Comparison of ENCODE assay signal across 12 cellular contexts in genomic region chr3:26622634-26623408, GRCh38. TPM values are rescaled to one million over a fixed set of nuclear protein-coding genes. Genes with fewer than 3 reads are reported as not detected.
A peak's percentile ranks its signal among the peaks of the same experiment; 100 is the strongest.
DNase-seq lines count a peak whose midpoint lies in the region; ATAC-seq and TF ChIP-seq lines count a peak whose summit lies in the region.
"Had no signal": no experiment of that assay in that cellular context is flagged by ENCODE, and none has a peak within 500 bp of the region (broad histone marks: within the 10 kb centered on the region; RNA-seq: fewer than 3 reads in every experiment).

LRRC3B (plus strand) TSS chr3:26622772; CDS start chr3:26709673, 86,901 bp downstream.

- peak within 1 kb of the TSS; percentile 48 for H3K4me3 ChIP-seq in ectodermal cell (ENCODE audit: insufficient read depth, low read depth, low read length)
- no peak within 1 kb of the TSS for H3K4me3 ChIP-seq in thyroid gland (replicated peaks in 1 of 3)

- H3K27ac ChIP-seq in ectodermal cell (ENCODE audit: insufficient read depth, low read depth, low read length, poor library complexity, severe bottlenecking) (no peak within 1 kb of the TSS), thyroid gland (no peak within 1 kb of the TSS)
- H3K27ac ChIP-seq: pancreas, uterus had no signal

- no peak for TF ChIP-seq POLR2A in thyroid gland (IDR thresholded peaks at IDR 0.05)

- H3K27me3 ChIP-seq in ectodermal cell (ENCODE audit: control insufficient read depth, insufficient read depth, low read length, poor library complexity, severe bottlenecking), result peaks cover 65% of the 10 kb centered on the region
- H3K27me3 ChIP-seq in thyroid gland, result no peaks in the 10 kb centered on the region

- no peak for ATAC-seq in GM19328 (IDR thresholded peaks at IDR 0.05; ENCODE audit: unreplicated experiment)
- no peak for ATAC-seq in naive thymus-derived CD8-positive, alpha-beta T cell

- H3K9me3 ChIP-seq in ectodermal cell (ENCODE audit: control insufficient read depth, low read length), result no peaks in the 10 kb centered on the region
- H3K9me3 ChIP-seq in thyroid gland, result no peaks in the 10 kb centered on the region
- H3K9me3 ChIP-seq: pancreas, uterus had no signal

- TF ChIP-seq CTCF in thyroid gland (IDR thresholded peaks at IDR 0.05), result no peak

- peaks cover 0 to 7% (median 3%) of the 10 kb centered on the region in 4 donors for H3K4me1 Mint-ChIP-seq in naive thymus-derived CD8-positive, alpha-beta T cell

- peaks cover 0 to 20% (median 4%) of the 10 kb centered on the region in 9 donors for H3K9me3 Mint-ChIP-seq in naive thymus-derived CD8-positive, alpha-beta T cell

- H3K27ac Mint-ChIP-seq in naive thymus-derived CD8-positive, alpha-beta T cell, result peak within 1 kb of the TSS in 1 of 10 donors; percentile 62

- H3K36me3 Mint-ChIP-seq in naive thymus-derived CD8-positive, alpha-beta T cell, result peaks cover 0 to 3% (median 2%) of the 10 kb centered on the region in 3 donors

- 0% methylated on average over 71 of the region's 71 CpGs for WGBS in ectodermal cell, 2 experiments
- WGBS in thyroid gland, 2 donors, result 1 to 3% methylated on average over 21 to 22 of the region's 71 CpGs

- no peaks in the 10 kb centered on the region for H3K36me3 ChIP-seq in ectodermal cell (ENCODE audit: control insufficient read depth, insufficient read depth, low read length)
- no peaks in the 10 kb centered on the region for H3K36me3 ChIP-seq in thyroid gland
- H3K36me3 ChIP-seq: pancreas, uterus had no signal

- intact Hi-C loops in thyroid gland (cut with DNase I), result no loop called here

- peaks cover 23 to 53% (median 36%) of the 10 kb centered on the region in 5 donors for H3K27me3 Mint-ChIP-seq in naive thymus-derived CD8-positive, alpha-beta T cell

- H3K4me1 ChIP-seq in ectodermal cell (ENCODE audit: control insufficient read depth, insufficient read depth, low read length) (peaks cover 15% of the 10 kb centered on the region), thyroid gland (peaks cover 14 to 17% of the 10 kb centered on the region in 2 donors)
- H3K4me1 ChIP-seq: pancreas had no signal

- DNase-seq in NCI-H524 (lab: John Stamatoyannopoulos, UW) (peak; percentile 45 to 57), NCI-H524 treated with DMSO at 0.1 percent for 48 hours (lab: John Stamatoyannopoulos, UW) (no peak), midbrain (lab: John Stamatoyannopoulos, UW) (peak; percentile 22), thyroid gland (peak; percentile 13 to 23), NCI-H446 (lab: John Stamatoyannopoulos, UW) (no peak)
- no peak for DNase-seq in naive thymus-derived CD8-positive, alpha-beta T cell
- DNase-seq: effector CD8-positive, alpha-beta T cell; uterus had no signal

- POLR2A ChIA-PET in naive thymus-derived CD8-positive, alpha-beta T cell (lab: Charles Lee), result no interaction called here

- H3K4me3 Mint-ChIP-seq in naive thymus-derived CD8-positive, alpha-beta T cell, result no peak within 1 kb of the TSS

RNA-seq across cellular contexts. Expression of gene LRRC3B, which starts in this region (rescaled TPM):
- polyA plus RNA-seq in ectodermal cell (2013, experiment 1 of 4), result 2.2 TPM
- 3.3 TPM for polyA plus RNA-seq in ectodermal cell (2013, experiment 2 of 4)
- 3.1 TPM for polyA plus RNA-seq in ectodermal cell (2013, experiment 3 of 4)
- 3.4 TPM for polyA plus RNA-seq in ectodermal cell (2013, experiment 4 of 4)
- under 1 TPM in 1 of 4 donors, not detected in 3; under 0.01 TPM for total RNA-seq in thyroid gland
- total RNA-seq in naive thymus-derived CD8-positive, alpha-beta T cell, result not detected
- polyA plus RNA-seq in naive thymus-derived CD8-positive, alpha-beta T cell, result not detected
- total RNA-seq: NCI-H460 had no signal
- polyA plus RNA-seq: pancreas had no signal

Comparison
In these comparisons a context has a peak if more than half of its experiments do, and no peak if none do; other contexts are left out.
1. DNase-seq: peak in NCI-H524 (2 of 2) and midbrain (single experiment); none in NCI-H524 treated with DMSO at 0.1 percent for 48 hours (single experiment), naive thymus-derived CD8-positive, alpha-beta T cell (0 of 10) and NCI-H446 (0 of 2).
2. Peak in DNase-seq in thyroid gland; RNA of the gene not detected or under 1 TPM.